17 cellular contexts compared by ENCODE assay signal in genomic region chr1:198287916-198288315, GRCh38.
DNase-seq lines count a peak whose midpoint lies in the region; ATAC-seq and TF ChIP-seq lines count a peak whose summit lies in the region.
"Had no signal": no experiment of that assay in that cellular context is flagged by ENCODE, and none has a peak within 500 bp of the region (broad histone marks: within the 10 kb centered on the region; RNA-seq: fewer than 3 reads in every experiment).

No MANE protein-coding gene starts in this region.

- H2BK20ac ChIP-seq in IMR-90 (ENCODE audit: low read depth, low read length): no peak overlapping the region

- H3K4me3 Mint-ChIP-seq in effector memory CD8-positive, alpha-beta T cell: no peak overlapping the region
- H3K4me3 Mint-ChIP-seq: CD8-positive, alpha-beta T cell; T-helper 1 cell treated with Interleukin-12 subunit alpha and Interleukin-12 subunit beta and Interleukin-4 antibody, amounts not matched to agents 30 μg/mL and 1 μg/mL, for 36 hours had no signal

- no peak overlapping the region for H2BK15ac ChIP-seq in IMR-90 (ENCODE audit: low read depth, low read length)

- H3K79me2 ChIP-seq in ACC112 (ENCODE audit: control insufficient read depth, insufficient read depth, low read length, unreplicated experiment): peaks cover 7% of the 10 kb centered on the region

- H3K9me3 Mint-ChIP-seq in effector memory CD8-positive, alpha-beta T cell: no peaks in the 10 kb centered on the region
- H3K9me3 Mint-ChIP-seq: CD8-positive, alpha-beta T cell; T-helper 1 cell treated with Interleukin-12 subunit alpha and Interleukin-12 subunit beta and Interleukin-4 antibody, amounts not matched to agents 30 μg/mL and 1 μg/mL, for 36 hours had no signal

- 0 out of 2 replicates have a peak, but pooled peaks cover 9% of the 10 kb centered on the region for H3K36me3 ChIP-seq in ACC112 (ENCODE audit: insufficient read depth, low read length)
- peaks cover 1% of the 10 kb centered on the region; the same call in 1 of the 2 replicates for H3K36me3 ChIP-seq in IMR-90 (ENCODE audit: control insufficient read depth, insufficient read depth, low read length)

- H3K4me2 ChIP-seq in IMR-90 (ENCODE audit: low read depth, low read length): no peak overlapping the region
- H3K4me2 ChIP-seq: KMS-11 had no signal

- no peak overlapping the region for H3K23ac ChIP-seq in IMR-90 (ENCODE audit: low read depth, low read length)

- H3K18ac ChIP-seq in IMR-90 (ENCODE audit: low read depth, low read length): no peak overlapping the region

- DNase-seq in NCI-H1105 treated with DMSO at 0.1 percent for 48 hours (lab: John Stamatoyannopoulos, UW) (peak; percentile 43), NCI-H1105 (lab: John Stamatoyannopoulos, UW) (no peak), IMR-90 (no peak), NCI-H2081 treated with DMSO at 0.1 percent for 48 hours (lab: John Stamatoyannopoulos, UW) (no peak), nucleus accumbens (lab: John Stamatoyannopoulos, UW) (no peak), KG1 (lab: John Stamatoyannopoulos, UW) (no peak)
- no peak for DNase-seq in effector memory CD8-positive, alpha-beta T cell
- DNase-seq: CD8-positive, alpha-beta T cell; GF-D8; GOT3; NCI-H510A; NK-92 treated with Interleukin-12 subunit alpha and Interleukin-12 subunit beta, amount 100 ng/mL, for 24 hours; SHP77 had no signal

- no CpG with 5 or more reads among the region's 4 CpGs for WGBS in IMR-90 (ENCODE audit: extremely low coverage in 2 of 2, insufficient read length in 1 of 2), 2 experiments

- no peak for ATAC-seq in IMR-90 (ENCODE audit: low read depth)
- no peak for ATAC-seq in effector memory CD8-positive, alpha-beta T cell (replicated peaks)
- ATAC-seq: CD8-positive, alpha-beta T cell had no signal

- peak overlapping the region; percentile 7; the same call in 1 of the 2 replicates for H3K27ac ChIP-seq in ACC112 (ENCODE audit: low read depth, low read length)
- no peak overlapping the region for H3K27ac ChIP-seq in IMR-90 (ENCODE audit: insufficient read depth, low read length)
- H3K27ac ChIP-seq: 22Rv1, KMS-11 had no signal

- no peak for TF ChIP-seq RAD21 in IMR-90 (IDR thresholded peaks at IDR 0.05; ENCODE audit: low read length)

- no peak overlapping the region for H2BK120ac ChIP-seq in IMR-90 (ENCODE audit: low read depth, low read length)

- no peak overlapping the region for H3K56ac ChIP-seq in IMR-90 (ENCODE audit: extremely low read depth, insufficient read depth, low read length)

- H2AK9ac ChIP-seq in IMR-90 (replicated peaks; ENCODE audit: low read depth, low read length, poor library complexity): no peak overlapping the region

- POLR2A ChIA-PET in IMR-90 (lab: Charles Lee; ENCODE audit: unreplicated experiment): no interaction called here

- peak overlapping the region; percentile 23 for H2BK5ac ChIP-seq in IMR-90 (ENCODE audit: low read depth, low read length, poor library complexity, severe bottlenecking)

- no peak overlapping the region for H4K91ac ChIP-seq in IMR-90 (ENCODE audit: insufficient read depth, low read depth, low read length)

- no peaks in the 10 kb centered on the region for H4K20me1 ChIP-seq in IMR-90 (ENCODE audit: insufficient read depth, low read length)

- no TSS peak for BruUV-seq in IMR-90 (replicated peaks; lab: Mats Ljungman, UMichigan)

- H3K9me3 ChIP-seq in IMR-90 (ENCODE audit: control insufficient read depth, insufficient read depth, low read length): no peaks in the 10 kb centered on the region

- no peak overlapping the region for H3K4ac ChIP-seq in IMR-90 (ENCODE audit: low read depth, low read length)

- TF ChIP-seq CTCF in IMR-90 (conservative IDR thresholded peaks at IDR 0.05; ENCODE audit: low read depth, low read length): no peak

- H3K36me3 Mint-ChIP-seq in effector memory CD8-positive, alpha-beta T cell (ENCODE audit: insufficient read depth): peaks cover 25% of the 10 kb centered on the region

- CTCF ChIA-PET in IMR-90 (lab: Yijun Ruan, JAX): interaction anchor here (0.6 kb wide), 2 partner anchors 130 to 1106 kb away, joined by 3 to 5 read pairs; no protein-coding TSS in a partner anchor

- H3K4me1 Mint-ChIP-seq in effector memory CD8-positive, alpha-beta T cell (ENCODE audit: low read depth in 2 of 2): peaks cover 19 to 30% of the 10 kb centered on the region in 2 donors

- dilution Hi-C loops in IMR-90 (cut with HindIII; ENCODE audit: low sequenced_read_pairs, unreplicated experiment): no loop called here

- no peak overlapping the region for H4K8ac ChIP-seq in IMR-90 (ENCODE audit: low read depth in 2 of 2, low read length in 2 of 2)

- no peak overlapping the region for H3K9ac ChIP-seq in IMR-90 (ENCODE audit: low read depth, low read length)
- H3K9ac ChIP-seq: KMS-11 had no signal

- in situ Hi-C loops in IMR-90 (cut with MboI; ENCODE audit: low sequenced_read_pairs): no loop called here

- H2AFZ ChIP-seq in ACC112 (ENCODE audit: low read length, unreplicated experiment): no peak overlapping the region
- H2AFZ ChIP-seq in IMR-90 (replicated peaks; ENCODE audit: low read length, poor library complexity): no peak overlapping the region

- H3K27me3 ChIP-seq in ACC112 (ENCODE audit: insufficient read depth, low read length): no peaks in the 10 kb centered on the region
- H3K27me3 ChIP-seq in IMR-90 (ENCODE audit: control insufficient read depth, insufficient read depth, low read length): no peaks in the 10 kb centered on the region

- peak overlapping the region; percentile 37; the same call in 1 of the 2 replicates for H4K5ac ChIP-seq in IMR-90 (ENCODE audit: low read depth, low read length)

- TF ChIP-seq POLR2A in IMR-90 (IDR thresholded peaks at IDR 0.05; ENCODE audit: low read depth, low read length): no peak

- peaks cover 2% of the 10 kb centered on the region; the same call in 1 of the 2 replicates for H3K9me1 ChIP-seq in IMR-90 (ENCODE audit: insufficient read depth, low read length)

- intact Hi-C loops in IMR-90 (cut with micrococcal nuclease): loop anchor here (10.0 kb wide), 1 partner anchor 397 kb away; no protein-coding TSS in a partner anchor

- H3K27me3 Mint-ChIP-seq in effector memory CD8-positive, alpha-beta T cell: no peaks in the 10 kb centered on the region

- H3K4me1 ChIP-seq in ACC112 (ENCODE audit: control insufficient read depth, insufficient read depth, low read length, unreplicated experiment): peaks cover 29% of the 10 kb centered on the region
- H3K4me1 ChIP-seq in IMR-90 (ENCODE audit: control insufficient read depth, insufficient read depth, low read length): peaks cover 9% of the 10 kb centered on the region

- H3K14ac ChIP-seq in IMR-90 (replicated peaks; ENCODE audit: low read depth, low read length): no peak overlapping the region

- peaks cover 13 to 25% of the 10 kb centered on the region in 2 experiments; a peak in 3 of 4 replicates for H3K79me1 ChIP-seq in IMR-90 (ENCODE audit: low read depth in 1 of 2, low read length in 2 of 2)

- peak overlapping the region; percentile 26 to 81 for H3K27ac Mint-ChIP-seq in effector memory CD8-positive, alpha-beta T cell
- H3K27ac Mint-ChIP-seq: CD8-positive, alpha-beta T cell; T-helper 1 cell treated with Interleukin-12 subunit alpha and Interleukin-12 subunit beta and Interleukin-4 antibody, amounts not matched to agents 30 μg/mL and 1 μg/mL, for 36 hours had no signal

- H3K4me3 ChIP-seq in ACC112 (ENCODE audit: low read depth, low read length) (no peak overlapping the region), IMR-90 (ENCODE audit: insufficient read depth, low read depth, low read length) (no peak overlapping the region)

- H2AK5ac ChIP-seq in IMR-90 (ENCODE audit: low read depth, low read length): no peak overlapping the region

TF ChIP-seq in IMR-90, 13 proteins besides CTCF, POLR2A, EP300 and RAD21:
- no peak for TF ChIP-seq USF2 (IDR thresholded peaks at IDR 0.05; ENCODE audit: low read depth, low read length)
- no peak for TF ChIP-seq CEBPB (IDR thresholded peaks at IDR 0.05; ENCODE audit: low read depth, low read length)
- TF ChIP-seq MXI1 (IDR thresholded peaks at IDR 0.05; ENCODE audit: borderline replicate concordance, low read depth, low read length): no peak
- TF ChIP-seq ELK1 (IDR thresholded peaks at IDR 0.05; ENCODE audit: borderline replicate concordance, low read depth, low read length): no peak
- TF ChIP-seq NFE2L2 (IDR thresholded peaks at IDR 0.05; ENCODE audit: low read depth, low read length): no peak
